In the genomic region with DNA sequence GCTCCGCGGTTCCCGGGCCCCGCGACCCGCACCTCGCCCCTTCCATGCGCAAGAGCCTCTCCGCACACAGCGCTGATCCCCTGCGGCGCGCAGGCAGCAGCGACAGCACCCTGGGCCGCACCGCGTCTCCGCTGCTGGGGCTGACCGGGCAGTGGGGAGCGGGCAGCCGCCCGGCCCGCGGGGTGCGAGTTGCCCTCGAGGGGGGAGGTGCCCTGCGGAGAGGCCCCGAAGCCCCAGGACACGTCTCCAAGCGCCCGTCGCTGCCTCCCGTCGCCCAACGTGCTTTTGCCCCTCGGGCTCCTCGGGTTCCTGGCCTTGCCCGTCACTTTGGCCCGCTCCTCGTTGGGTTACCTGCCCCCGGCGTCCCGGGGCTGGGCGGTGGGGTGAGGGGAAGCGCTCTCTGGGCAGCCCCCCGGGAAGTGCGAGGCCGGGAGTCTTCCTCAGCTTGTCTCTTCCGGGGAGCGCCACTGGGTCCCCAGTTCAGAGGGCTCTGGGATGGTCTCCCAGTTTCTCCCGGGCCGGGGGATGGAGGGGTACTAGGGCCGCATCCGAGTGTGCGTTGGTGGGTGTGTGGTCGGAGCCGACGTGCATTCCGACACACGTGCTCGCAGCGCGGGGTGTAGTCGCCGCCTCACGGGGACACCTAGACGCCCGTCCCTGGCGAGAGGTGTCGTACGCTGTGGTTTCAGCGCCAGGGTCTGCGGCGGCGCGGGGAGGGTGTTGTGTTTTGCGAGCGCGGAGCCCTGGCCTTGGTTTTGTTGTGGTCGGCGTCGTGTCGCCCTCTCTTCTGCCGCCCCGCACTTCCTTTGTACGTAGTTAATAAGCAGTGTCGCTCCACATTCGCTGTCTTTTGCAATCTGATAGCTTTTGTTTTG, we compare ENCODE assay signal across 8 cellular contexts. TPM values are rescaled to one million over a fixed set of nuclear protein-coding genes. Genes with fewer than 3 reads are reported as not detected.
DNase-seq lines count a peak whose midpoint lies in the region; ATAC-seq, FAIRE-seq and TF ChIP-seq lines count a peak whose summit lies in the region.

No MANE protein-coding gene starts in this region.

- H2AFZ ChIP-seq in neural progenitor cell (replicated peaks) = no peak overlapping the region

- H3K27ac ChIP-seq in neural progenitor cell = no peak overlapping the region
- H3K27ac ChIP-seq in uterus = peak overlapping the region; percentile 97 to 100

- H3K27ac Mint-ChIP-seq in activated T-helper 2 cell treated with anti-CD3 and anti-CD28 coated beads, Interferon-gamma antibody, Interleukin-2, Interleukin-4, amounts not matched to agents 10 μg/mL and 5 μg/mL and 100 μg/mL, durations not matched to agents 14 hours and 24 hours and 36 hours = peak overlapping the region; percentile 70
- peak overlapping the region; percentile 97 for H3K27ac Mint-ChIP-seq in neural progenitor cell

- peaks cover 76% of the 10 kb centered on the region for H3K79me2 ChIP-seq in neural progenitor cell (ENCODE audit: low read depth)

- peak; percentile 21 to 30 for TF ChIP-seq POLR2A in uterus (IDR thresholded peaks at IDR 0.05)

- intact Hi-C loops in activated T-helper 2 cell treated with anti-CD3 and anti-CD28 coated beads, Interferon-gamma antibody, Interleukin-2, Interleukin-4, amounts not matched to agents 10 μg/mL and 5 μg/mL and 100 μg/mL, durations not matched to agents 14 hours and 24 hours and 36 hours (cut with micrococcal nuclease) = loop anchor here (2.0 to 5.0 kb wide), 4 partner anchors 19 to 427 kb away; no protein-coding TSS in a partner anchor
- intact Hi-C loops in uterus (cut with DNase I; ENCODE audit: low total_unique reads) = no loop called here

- peaks cover 33% of the 10 kb centered on the region for H3K4me1 Mint-ChIP-seq in activated T-helper 2 cell treated with anti-CD3 and anti-CD28 coated beads, Interferon-gamma antibody, Interleukin-2, Interleukin-4, amounts not matched to agents 10 μg/mL and 5 μg/mL and 100 μg/mL, durations not matched to agents 14 hours and 24 hours and 36 hours (ENCODE audit: low read depth)
- H3K4me1 Mint-ChIP-seq in neural progenitor cell = peaks cover 35% of the 10 kb centered on the region

- H3K36me3 ChIP-seq in neural progenitor cell = no peaks in the 10 kb centered on the region
- no peaks in the 10 kb centered on the region for H3K36me3 ChIP-seq in uterus

- no peaks in the 10 kb centered on the region for H3K9me3 ChIP-seq in neural progenitor cell (ENCODE audit: low read depth)
- H3K9me3 ChIP-seq in uterus = no peaks in the 10 kb centered on the region

- ATAC-seq in HG03520 (IDR thresholded peaks at IDR 0.05; ENCODE audit: unreplicated experiment) = no peak

- peak overlapping the region; percentile 98 for H3K4me2 ChIP-seq in neural progenitor cell

- peaks cover 29% of the 10 kb centered on the region for H3F3A ChIP-seq in neural progenitor cell (ENCODE audit: low read depth)

- DNase-seq in CD1c-positive myeloid dendritic cell (ENCODE audit: extremely low spot score) (peak; percentile 40), NCI-H2171 treated with DMSO at 0.1 percent for 48 hours (lab: John Stamatoyannopoulos, UW) (peak; percentile 32), fibroblast of pulmonary artery (ENCODE audit: low read depth) (peak; percentile 36), neural progenitor cell (ENCODE audit: low spot score) (peak; percentile 75), uterus (peak; percentile 41), HTR-8/SVneo (ENCODE audit: insufficient read length, low spot score) (no peak)
- DNase-seq in activated T-helper 2 cell treated with anti-CD3 and anti-CD28 coated beads, Interferon-gamma antibody, Interleukin-2, Interleukin-4, amounts not matched to agents 10 μg/mL and 5 μg/mL and 100 μg/mL, durations not matched to agents 14 hours and 24 hours and 36 hours (ENCODE audit: low spot score) = peak; percentile 39

- peak overlapping the region; percentile 38 for H3K9ac ChIP-seq in neural progenitor cell

- H3K4me1 ChIP-seq in neural progenitor cell = peaks cover 43% of the 10 kb centered on the region
- peaks cover 0 to 4% of the 10 kb centered on the region in 2 donors for H3K4me1 ChIP-seq in uterus

- no peak for FAIRE-seq in HTR-8/SVneo (lab: Jason Lieb, UNC)

- no peaks in the 10 kb centered on the region for H3K9me3 Mint-ChIP-seq in activated T-helper 2 cell treated with anti-CD3 and anti-CD28 coated beads, Interferon-gamma antibody, Interleukin-2, Interleukin-4, amounts not matched to agents 10 μg/mL and 5 μg/mL and 100 μg/mL, durations not matched to agents 14 hours and 24 hours and 36 hours
- no peaks in the 10 kb centered on the region for H3K9me3 Mint-ChIP-seq in neural progenitor cell

- TF ChIP-seq CTCF in fibroblast of pulmonary artery (IDR thresholded peaks at IDR 0.05; ENCODE audit: low read length, missing control alignments) = no peak
- TF ChIP-seq CTCF in neural progenitor cell (IDR thresholded peaks at IDR 0.05) = no peak
- no peak for TF ChIP-seq CTCF in uterus (IDR thresholded peaks at IDR 0.05)

- H3K4me3 ChIP-seq in fibroblast of pulmonary artery (replicated peaks; ENCODE audit: low read depth, low read length) (peak overlapping the region; percentile 80), neural progenitor cell (peak overlapping the region; percentile 84), uterus (peak overlapping the region; percentile 75 to 90)

- peaks cover 39% of the 10 kb centered on the region for H3K27me3 Mint-ChIP-seq in activated T-helper 2 cell treated with anti-CD3 and anti-CD28 coated beads, Interferon-gamma antibody, Interleukin-2, Interleukin-4, amounts not matched to agents 10 μg/mL and 5 μg/mL and 100 μg/mL, durations not matched to agents 14 hours and 24 hours and 36 hours (ENCODE audit: low read depth)
- H3K27me3 Mint-ChIP-seq in neural progenitor cell (ENCODE audit: insufficient read depth, low read depth) = peaks cover 3% of the 10 kb centered on the region

- H3K27me3 ChIP-seq in neural progenitor cell (no peaks in the 10 kb centered on the region), uterus (peaks cover 0 to 5% of the 10 kb centered on the region in 2 donors)

- H4K20me1 ChIP-seq in neural progenitor cell (ENCODE audit: low read depth) = peaks cover 60% of the 10 kb centered on the region

- H3K36me3 Mint-ChIP-seq in activated T-helper 2 cell treated with anti-CD3 and anti-CD28 coated beads, Interferon-gamma antibody, Interleukin-2, Interleukin-4, amounts not matched to agents 10 μg/mL and 5 μg/mL and 100 μg/mL, durations not matched to agents 14 hours and 24 hours and 36 hours (ENCODE audit: low read depth) = no peaks in the 10 kb centered on the region
- no peaks in the 10 kb centered on the region for H3K36me3 Mint-ChIP-seq in neural progenitor cell

- peak overlapping the region; percentile 90 for H3K4me3 Mint-ChIP-seq in activated T-helper 2 cell treated with anti-CD3 and anti-CD28 coated beads, Interferon-gamma antibody, Interleukin-2, Interleukin-4, amounts not matched to agents 10 μg/mL and 5 μg/mL and 100 μg/mL, durations not matched to agents 14 hours and 24 hours and 36 hours (ENCODE audit: low read depth)
- H3K4me3 Mint-ChIP-seq in neural progenitor cell = peak overlapping the region; percentile 97

RNA-seq across cellular contexts. Expression of a gene that starts 1.9 kb away (rescaled TPM):
- 31.1 and 46.2 TPM in 2 replicates for total RNA-seq in activated T-helper 2 cell treated with anti-CD3 and anti-CD28 coated beads, Interferon-gamma antibody, Interleukin-2, Interleukin-4, amounts not matched to agents 10 μg/mL and 5 μg/mL and 100 μg/mL, durations not matched to agents 14 hours and 24 hours and 36 hours
- total RNA-seq in neural progenitor cell (ENCODE audit: low replicate concordance) = 23.5 and 40.4 TPM in 2 replicates
- 10 to 100 TPM; 30.0 to 95.2 (median 57.5) TPM for total RNA-seq in uterus
